1 cellular context compared by ENCODE assay signal in genomic region chr7:66626236-66626957, GRCh38.
TF ChIP-seq lines count a peak whose summit lies in the region.

No MANE protein-coding gene starts in this region.

TF ChIP-seq in SK-N-SH treated with all-trans-retinoic acid at 6 μM for 48 hours, 23 proteins besides CTCF, POLR2A, EP300 and RAD21 (continued from another document):
- TF ChIP-seq, protein P1, sequence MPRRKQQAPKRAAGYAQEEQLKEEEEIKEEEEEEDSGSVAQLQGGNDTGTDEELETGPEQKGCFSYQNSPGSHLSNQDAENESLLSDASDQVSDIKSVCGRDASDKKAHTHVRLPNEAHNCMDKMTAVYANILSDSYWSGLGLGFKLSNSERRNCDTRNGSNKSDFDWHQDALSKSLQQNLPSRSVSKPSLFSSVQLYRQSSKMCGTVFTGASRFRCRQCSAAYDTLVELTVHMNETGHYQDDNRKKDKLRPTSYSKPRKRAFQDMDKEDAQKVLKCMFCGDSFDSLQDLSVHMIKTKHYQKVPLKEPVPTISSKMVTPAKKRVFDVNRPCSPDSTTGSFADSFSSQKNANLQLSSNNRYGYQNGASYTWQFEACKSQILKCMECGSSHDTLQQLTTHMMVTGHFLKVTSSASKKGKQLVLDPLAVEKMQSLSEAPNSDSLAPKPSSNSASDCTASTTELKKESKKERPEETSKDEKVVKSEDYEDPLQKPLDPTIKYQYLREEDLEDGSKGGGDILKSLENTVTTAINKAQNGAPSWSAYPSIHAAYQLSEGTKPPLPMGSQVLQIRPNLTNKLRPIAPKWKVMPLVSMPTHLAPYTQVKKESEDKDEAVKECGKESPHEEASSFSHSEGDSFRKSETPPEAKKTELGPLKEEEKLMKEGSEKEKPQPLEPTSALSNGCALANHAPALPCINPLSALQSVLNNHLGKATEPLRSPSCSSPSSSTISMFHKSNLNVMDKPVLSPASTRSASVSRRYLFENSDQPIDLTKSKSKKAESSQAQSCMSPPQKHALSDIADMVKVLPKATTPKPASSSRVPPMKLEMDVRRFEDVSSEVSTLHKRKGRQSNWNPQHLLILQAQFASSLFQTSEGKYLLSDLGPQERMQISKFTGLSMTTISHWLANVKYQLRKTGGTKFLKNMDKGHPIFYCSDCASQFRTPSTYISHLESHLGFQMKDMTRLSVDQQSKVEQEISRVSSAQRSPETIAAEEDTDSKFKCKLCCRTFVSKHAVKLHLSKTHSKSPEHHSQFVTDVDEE (CRISPR knock-in tag; IDR thresholded peaks at IDR 0.05), result no peak
- no peak for TF ChIP-seq ZNF8 (CRISPR knock-in tag; IDR thresholded peaks at IDR 0.05)
- TF ChIP-seq OSR1 (CRISPR knock-in tag; IDR thresholded peaks at IDR 0.05), result no peak
- no peak for TF ChIP-seq ZC3H10 (CRISPR knock-in tag; IDR thresholded peaks at IDR 0.05)
- TF ChIP-seq TCF4 (CRISPR knock-in tag; IDR thresholded peaks at IDR 0.05; ENCODE audit: borderline replicate concordance), result no peak
- TF ChIP-seq RARB (CRISPR knock-in tag; IDR thresholded peaks at IDR 0.05), result no peak
- TF ChIP-seq ESRRG (CRISPR knock-in tag; IDR thresholded peaks at IDR 0.05), result no peak
- no peak for TF ChIP-seq PPARA (CRISPR knock-in tag; IDR thresholded peaks at IDR 0.05; ENCODE audit: borderline replicate concordance)
- TF ChIP-seq, protein P2, sequence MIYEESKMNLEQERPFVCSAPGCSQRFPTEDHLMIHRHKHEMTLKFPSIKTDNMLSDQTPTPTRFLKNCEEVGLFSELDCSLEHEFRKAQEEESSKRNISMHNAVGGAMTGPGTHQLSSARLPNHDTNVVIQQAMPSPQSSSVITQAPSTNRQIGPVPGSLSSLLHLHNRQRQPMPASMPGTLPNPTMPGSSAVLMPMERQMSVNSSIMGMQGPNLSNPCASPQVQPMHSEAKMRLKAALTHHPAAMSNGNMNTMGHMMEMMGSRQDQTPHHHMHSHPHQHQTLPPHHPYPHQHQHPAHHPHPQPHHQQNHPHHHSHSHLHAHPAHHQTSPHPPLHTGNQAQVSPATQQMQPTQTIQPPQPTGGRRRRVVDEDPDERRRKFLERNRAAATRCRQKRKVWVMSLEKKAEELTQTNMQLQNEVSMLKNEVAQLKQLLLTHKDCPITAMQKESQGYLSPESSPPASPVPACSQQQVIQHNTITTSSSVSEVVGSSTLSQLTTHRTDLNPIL (CRISPR knock-in tag; IDR thresholded peaks at IDR 0.05; ENCODE audit: low read depth), result no peak
- TF ChIP-seq ZNF70 (CRISPR knock-in tag; IDR thresholded peaks at IDR 0.05), result no peak
- TF ChIP-seq POU6F1 (CRISPR knock-in tag; IDR thresholded peaks at IDR 0.05; ENCODE audit: borderline replicate concordance, low read depth), result no peak
- no peak for TF ChIP-seq ISL1 (CRISPR knock-in tag; IDR thresholded peaks at IDR 0.05)
- TF ChIP-seq ZNF565 (CRISPR knock-in tag; conservative IDR thresholded peaks at IDR 0.05; ENCODE audit: low read depth), result no peak
- no peak for TF ChIP-seq ZFP3 (CRISPR knock-in tag; IDR thresholded peaks at IDR 0.05)
- no peak for TF ChIP-seq BACH2 (CRISPR knock-in tag; IDR thresholded peaks at IDR 0.05; ENCODE audit: borderline replicate concordance)
- no peak for TF ChIP-seq TOX (CRISPR knock-in tag; IDR thresholded peaks at IDR 0.05; ENCODE audit: borderline replicate concordance)
